7 cellular contexts compared by ENCODE assay signal in genomic region chr3:128123231-128123537, GRCh38. TPM values are rescaled to one million over a fixed set of nuclear protein-coding genes. Genes with fewer than 3 reads are reported as not detected.
DNase-seq lines count a peak whose midpoint lies in the region; TF ChIP-seq lines count a peak whose summit lies in the region.

No MANE protein-coding gene starts in this region.

- H3K4me3 ChIP-seq in HAP-1 (peak overlapping the region; percentile 97), SJSA1 (peak overlapping the region; percentile 73), fibroblast of the aortic adventitia (ENCODE audit: low read depth, low read length) (peak overlapping the region; percentile 98), skeletal muscle tissue (ENCODE audit: low read length in 3 of 3) (peak overlapping the region; percentile 94 to 99 (median 95))

- H3K27me3 ChIP-seq in HAP-1 (ENCODE audit: low read depth) = no peaks in the 10 kb centered on the region
- H3K27me3 ChIP-seq in SJSA1 (replicated peaks) = no peaks in the 10 kb centered on the region
- H3K27me3 ChIP-seq in skeletal muscle tissue (ENCODE audit: control insufficient read depth in 3 of 3, insufficient read depth in 3 of 3, low read length in 3 of 3) = no peaks in the 10 kb centered on the region

- in situ Hi-C loops in HAP-1 (cut with MboI; ENCODE audit: low sequenced_read_pairs) = no loop called here

- H3K9ac ChIP-seq in skeletal muscle tissue (ENCODE audit: low read depth in 1 of 3, low read length in 3 of 3) = peak overlapping the region; percentile 87 to 88 (median 87)

- peak overlapping the region; percentile 68 for H3K27ac ChIP-seq in SJSA1
- peak overlapping the region; percentile 75 for H3K27ac ChIP-seq in skeletal muscle tissue (ENCODE audit: low read depth, low read length)

- no peaks in the 10 kb centered on the region for H3K9me3 ChIP-seq in HAP-1
- no peaks in the 10 kb centered on the region for H3K9me3 ChIP-seq in SJSA1 (replicated peaks)
- no peaks in the 10 kb centered on the region for H3K9me3 ChIP-seq in skeletal muscle tissue (ENCODE audit: control insufficient read depth in 3 of 3, low read length in 3 of 3)

- H3K36me3 ChIP-seq in HAP-1 (replicated peaks) (peaks cover 20% of the 10 kb centered on the region), SJSA1 (peaks cover 18% of the 10 kb centered on the region), skeletal muscle tissue (ENCODE audit: control insufficient read depth in 3 of 3, insufficient read depth in 3 of 3, low read length in 3 of 3) (peaks cover 0 to 3% (median 0%) of the 10 kb centered on the region in 3 donors)

- no peak for DNase-seq in HAP-1 (ENCODE audit: low spot score in 2 of 2)
- no peak for DNase-seq in SJSA1 (ENCODE audit: low read depth in 1 of 2, low spot score in 2 of 2)
- no peak for DNase-seq in fibroblast of the aortic adventitia (ENCODE audit: low read depth)
- no peak for DNase-seq in NK-92 treated with Interleukin-12 subunit alpha and Interleukin-12 subunit beta, amount 100 ng/mL, for 24 hours (lab: John Stamatoyannopoulos, UW)
- DNase-seq in NCI-H748 (lab: John Stamatoyannopoulos, UW; ENCODE audit: unreplicated experiment) = no peak
- DNase-seq in hypothalamus (lab: John Stamatoyannopoulos, UW) = no peak

- H3K4me1 ChIP-seq in HAP-1 (peaks cover 8% of the 10 kb centered on the region), SJSA1 (replicated peaks) (peaks cover 14% of the 10 kb centered on the region), skeletal muscle tissue (ENCODE audit: control insufficient read depth in 3 of 3, insufficient read depth in 3 of 3, low read length in 3 of 3) (peaks cover 11 to 15% (median 15%) of the 10 kb centered on the region in 3 donors)

- TF ChIP-seq CTCF in fibroblast of the aortic adventitia (IDR thresholded peaks at IDR 0.05; ENCODE audit: insufficient read depth, low read length) = no peak

RNA-seq across cellular contexts. Expression of gene RUVBL1, which starts 0.4 kb away (rescaled TPM):
- 83.8 and 101 TPM in 2 replicates for total RNA-seq in SJSA1 (2014; rRNA removed; shearing (Covaris generic))
- total RNA-seq in fibroblast of the aortic adventitia (ENCODE audit: low replicate concordance) (47.8 and 50.6 TPM in 2 replicates), skeletal muscle tissue (39.1 TPM)

RNA-seq across cellular contexts. Expression of gene EEFSEC, which starts 30.1 kb away (rescaled TPM):
- 2.5 and 5.5 TPM in 2 replicates for total RNA-seq in SJSA1 (2014; rRNA removed; shearing (Covaris generic))
- total RNA-seq in fibroblast of the aortic adventitia (ENCODE audit: low replicate concordance) (2.9 and 8.1 TPM in 2 replicates), skeletal muscle tissue (2.6 TPM)
